In the genomic region with DNA sequence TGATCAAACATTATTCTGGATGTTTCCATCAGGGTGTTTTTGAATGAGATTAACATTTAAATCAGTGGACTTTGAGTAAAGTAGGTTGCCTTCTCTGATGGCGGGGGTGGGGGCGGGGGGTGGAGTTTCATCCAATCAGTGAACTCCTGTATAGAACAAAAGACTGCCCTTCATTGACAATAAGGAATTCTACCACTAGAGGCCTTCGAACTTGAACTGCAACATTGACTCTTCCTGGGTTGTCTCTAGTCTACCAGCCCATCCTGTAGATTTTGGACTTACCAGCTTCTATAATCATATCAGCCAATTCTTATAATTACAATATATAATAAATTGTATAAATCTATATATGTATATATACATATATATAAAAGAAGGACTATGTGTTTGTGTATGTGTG, we compare ENCODE assay signal across 20 cellular contexts.
"Had no signal": no experiment of that assay in that cellular context is flagged by ENCODE, and none has a peak within 500 bp of the region (broad histone marks: within the 10 kb centered on the region; RNA-seq: fewer than 3 reads in every experiment).

No MANE protein-coding gene starts in this region.

- H3K4me1 Mint-ChIP-seq: activated naive CD4-positive, alpha-beta T cell treated with anti-CD3 and anti-CD28 coated beads, Interleukin-2, amount 50 U/mL, for 24 hours; stimulated activated naive B cell treated with anti-CD40 and anti-IgM and Interleukin-4, amounts not matched to agents 10 μg/mL and 1 μg/mL and 100 μg/mL, for 72 hours had no signal

- H3K4me1 ChIP-seq: adrenal gland, breast epithelium, gastroesophageal sphincter, left ventricle myocardium inferior, upper lobe of right lung had no signal

- H3K27ac ChIP-seq: adrenal gland, breast epithelium, coronary artery, gastroesophageal sphincter, left ventricle myocardium inferior, thoracic aorta, upper lobe of right lung, VCaP had no signal

- ATAC-seq: activated T-cell treated with anti-CD3 and anti-CD28 coated beads, Interleukin-2, amount 50 U/mL, for 72 hours; gastroesophageal sphincter; stimulated activated naive B cell treated with anti-CD40 and anti-IgM and Interleukin-4, amounts not matched to agents 10 μg/mL and 1 μg/mL and 100 μg/mL, for 72 hours; upper lobe of right lung had no signal

- H3K4me3 Mint-ChIP-seq: activated naive CD4-positive, alpha-beta T cell treated with anti-CD3 and anti-CD28 coated beads, Interleukin-2, amount 50 U/mL, for 24 hours; activated T-cell treated with anti-CD3 and anti-CD28 coated beads, Interleukin-2, amount 50 U/mL, for 72 hours; stimulated activated naive B cell treated with anti-CD40 and anti-IgM and Interleukin-4, amounts not matched to agents 10 μg/mL and 1 μg/mL and 100 μg/mL, for 72 hours had no signal

- H3K36me3 Mint-ChIP-seq: activated naive CD4-positive, alpha-beta T cell treated with anti-CD3 and anti-CD28 coated beads, Interleukin-2, amount 50 U/mL, for 24 hours; stimulated activated naive B cell treated with anti-CD40 and anti-IgM and Interleukin-4, amounts not matched to agents 10 μg/mL and 1 μg/mL and 100 μg/mL, for 72 hours had no signal

- H3K27me3 ChIP-seq: adrenal gland, breast epithelium, gastroesophageal sphincter, upper lobe of right lung had no signal

- H3K27me3 Mint-ChIP-seq: activated naive CD4-positive, alpha-beta T cell treated with anti-CD3 and anti-CD28 coated beads, Interleukin-2, amount 50 U/mL, for 24 hours; stimulated activated naive B cell treated with anti-CD40 and anti-IgM and Interleukin-4, amounts not matched to agents 10 μg/mL and 1 μg/mL and 100 μg/mL, for 72 hours had no signal

- DNase-seq: activated CD4-positive, alpha-beta T cell treated with anti-CD3 and anti-CD28 coated beads for 1 hour; activated CD4-positive, alpha-beta T cell treated with anti-CD3 and anti-CD28 coated beads, Interleukin-2, amount 50 U/mL, for 4 hours; activated effector memory CD4-positive, alpha-beta T cell treated with anti-CD3 and anti-CD28 coated beads, Interleukin-2, amount 50 U/mL, for 16 hours; activated T-cell treated with anti-CD3 and anti-CD28 coated beads, Interleukin-2, amount 50 U/mL, for 72 hours; adrenal gland; erythroblast; kidney glomerular epithelial cell; left ventricle myocardium inferior; mammary epithelial cell; occipital lobe; posterior cingulate gyrus; retina; stimulated activated naive B cell treated with anti-CD40 and anti-IgM and Interleukin-4, amounts not matched to agents 10 μg/mL and 1 μg/mL and 100 μg/mL, for 72 hours; upper lobe of right lung had no signal

- H3K4me3 ChIP-seq: adrenal gland, breast epithelium, coronary artery, gastroesophageal sphincter, left ventricle myocardium inferior, thoracic aorta, upper lobe of right lung had no signal

- H3K36me3 ChIP-seq: adrenal gland, breast epithelium, gastroesophageal sphincter, left ventricle myocardium inferior, thoracic aorta, upper lobe of right lung had no signal

- H3K27ac Mint-ChIP-seq: activated naive CD4-positive, alpha-beta T cell treated with anti-CD3 and anti-CD28 coated beads, Interleukin-2, amount 50 U/mL, for 24 hours; activated T-cell treated with anti-CD3 and anti-CD28 coated beads, Interleukin-2, amount 50 U/mL, for 72 hours; stimulated activated naive B cell treated with anti-CD40 and anti-IgM and Interleukin-4, amounts not matched to agents 10 μg/mL and 1 μg/mL and 100 μg/mL, for 72 hours had no signal

- H3K9me3 ChIP-seq: breast epithelium, gastroesophageal sphincter, thoracic aorta, upper lobe of right lung had no signal
